16 cellular contexts compared by ENCODE assay signal in genomic region chr1:34889705-34890104, GRCh38. TPM values are rescaled to one million over a fixed set of nuclear protein-coding genes. Genes with fewer than 3 reads are reported as not detected.
A peak's percentile ranks its signal among the peaks of the same experiment; 100 is the strongest.
DNase-seq lines count a peak whose midpoint lies in the region; TF ChIP-seq lines count a peak whose summit lies in the region.
"Had no signal": no experiment of that assay in that cellular context is flagged by ENCODE, and none has a peak within 500 bp of the region (broad histone marks: within the 10 kb centered on the region; RNA-seq: fewer than 3 reads in every experiment).

No MANE protein-coding gene starts in this region.

- H3K4me3 Mint-ChIP-seq in nephron = no peak overlapping the region
- H3K4me3 Mint-ChIP-seq: CD4-positive, CD25-positive, alpha-beta regulatory T cell; CD8-positive, alpha-beta memory T cell had no signal

- H3K36me3 ChIP-seq in HEK293 (ENCODE audit: control insufficient read depth in 2 of 2, insufficient read depth in 1 of 2, low read length in 2 of 2) = no peaks in the 10 kb centered on the region
- H3K36me3 ChIP-seq: BE2C, HAP-1 had no signal

- H3K4me1 Mint-ChIP-seq in nephron = peaks cover 6% of the 10 kb centered on the region

- TF ChIP-seq CTCF in HEK293 (tag by site-specific recombination; IDR thresholded peaks at IDR 0.05) (no peak), fibroblast of the aortic adventitia (IDR thresholded peaks at IDR 0.05; ENCODE audit: insufficient read depth, low read length) (no peak), nephron (IDR thresholded peaks at IDR 0.05; ENCODE audit: unreplicated experiment in 3 of 3) (no peak)

- peaks cover 23% of the 10 kb centered on the region for H3K9me3 Mint-ChIP-seq in nephron

- no peaks in the 10 kb centered on the region for H3K4me1 ChIP-seq in HEK293 (ENCODE audit: control insufficient read depth, insufficient read depth, low read length)
- H3K4me1 ChIP-seq: BE2C, Caco-2 had no signal

- CTCF ChIA-PET in HEK293 (lab: Yijun Ruan, JAX) = interaction anchor here (2.4 kb wide), 1 partner anchor 37 kb away, joined by 7 read pairs; no protein-coding TSS in a partner anchor

- in situ Hi-C loops in SK-MEL-5 (cut with HindIII; ENCODE audit: low pct_unique_long_range_greater_than_20kb, low sequenced_read_pairs) = no loop called here

- peak; percentile 26 for DNase-seq in SK-MEL-5 (ENCODE audit: low read depth, low spot score)
- DNase-seq in fibroblast of the aortic adventitia (ENCODE audit: low read depth) = peak; percentile 14
- DNase-seq in stimulated activated CD4-positive, alpha-beta T cell treated with anti-CD3 and anti-CD28 coated beads, Interleukin-15, amount 100 ng/mL, for 24 hours = no peak
- DNase-seq in LoVo (ENCODE audit: low spot score) = no peak
- DNase-seq in NCI-H1105 treated with DMSO at 0.1 percent for 48 hours (lab: John Stamatoyannopoulos, UW) = no peak
- DNase-seq: ACHN; BE2C; C1 segment of cervical spinal cord; Caco-2; CD4-positive, CD25-positive, alpha-beta regulatory T cell; CD8-positive, alpha-beta memory T cell; GM23248 had no signal

- H3K27ac ChIP-seq in HEK293 (ENCODE audit: extremely low read depth, low read depth, low read length) = no peak overlapping the region
- H3K27ac ChIP-seq: GM23248 had no signal

- H3K36me3 Mint-ChIP-seq in nephron (ENCODE audit: low read depth) = peaks cover 5% of the 10 kb centered on the region
- H3K36me3 Mint-ChIP-seq: CD4-positive, CD25-positive, alpha-beta regulatory T cell had no signal

- H3K27ac Mint-ChIP-seq in nephron = peak overlapping the region; percentile 36 to 67 (median 53)
- H3K27ac Mint-ChIP-seq: CD4-positive, CD25-positive, alpha-beta regulatory T cell; CD8-positive, alpha-beta memory T cell had no signal

- H3K4me3 ChIP-seq in HEK293 (ENCODE audit: low read depth, low read length) = no peak overlapping the region
- no peak overlapping the region for H3K4me3 ChIP-seq in fibroblast of the aortic adventitia (ENCODE audit: low read depth, low read length)
- H3K4me3 ChIP-seq: GM23248, HAP-1 had no signal

- POLR2A ChIA-PET in HEK293 (lab: Yijun Ruan, JAX) = no interaction called here

- H3K9me3 ChIP-seq in HEK293 (ENCODE audit: control insufficient read depth, insufficient read depth, low read depth, low read length) = no peaks in the 10 kb centered on the region
- H3K9me3 ChIP-seq: BE2C, Caco-2, HAP-1 had no signal

- peaks cover 44% of the 10 kb centered on the region for H3K27me3 Mint-ChIP-seq in nephron (ENCODE audit: low read depth)

TF ChIP-seq in HEK293, 187 proteins besides CTCF, POLR2A, EP300 and RAD21:
- TF ChIP-seq WT1 (tag by site-specific recombination; IDR thresholded peaks at IDR 0.05) (no peak), ZBTB20 (tag by site-specific recombination; IDR thresholded peaks at IDR 0.05) (no peak), ZFHX2 (tag by site-specific recombination; conservative IDR thresholded peaks at IDR 0.05) (peak; percentile 53), ZNF610 (tag by site-specific recombination; IDR thresholded peaks at IDR 0.05; ENCODE audit: borderline replicate concordance) (no peak), EGR2 (tag by site-specific recombination; IDR thresholded peaks at IDR 0.05; ENCODE audit: low read depth) (peak; percentile 56), ZNF362 (tag by site-specific recombination; IDR thresholded peaks at IDR 0.05) (no peak), ZNF211 (tag by site-specific recombination; IDR thresholded peaks at IDR 0.05; ENCODE audit: low read depth) (no peak)
- TF ChIP-seq, protein P1, sequence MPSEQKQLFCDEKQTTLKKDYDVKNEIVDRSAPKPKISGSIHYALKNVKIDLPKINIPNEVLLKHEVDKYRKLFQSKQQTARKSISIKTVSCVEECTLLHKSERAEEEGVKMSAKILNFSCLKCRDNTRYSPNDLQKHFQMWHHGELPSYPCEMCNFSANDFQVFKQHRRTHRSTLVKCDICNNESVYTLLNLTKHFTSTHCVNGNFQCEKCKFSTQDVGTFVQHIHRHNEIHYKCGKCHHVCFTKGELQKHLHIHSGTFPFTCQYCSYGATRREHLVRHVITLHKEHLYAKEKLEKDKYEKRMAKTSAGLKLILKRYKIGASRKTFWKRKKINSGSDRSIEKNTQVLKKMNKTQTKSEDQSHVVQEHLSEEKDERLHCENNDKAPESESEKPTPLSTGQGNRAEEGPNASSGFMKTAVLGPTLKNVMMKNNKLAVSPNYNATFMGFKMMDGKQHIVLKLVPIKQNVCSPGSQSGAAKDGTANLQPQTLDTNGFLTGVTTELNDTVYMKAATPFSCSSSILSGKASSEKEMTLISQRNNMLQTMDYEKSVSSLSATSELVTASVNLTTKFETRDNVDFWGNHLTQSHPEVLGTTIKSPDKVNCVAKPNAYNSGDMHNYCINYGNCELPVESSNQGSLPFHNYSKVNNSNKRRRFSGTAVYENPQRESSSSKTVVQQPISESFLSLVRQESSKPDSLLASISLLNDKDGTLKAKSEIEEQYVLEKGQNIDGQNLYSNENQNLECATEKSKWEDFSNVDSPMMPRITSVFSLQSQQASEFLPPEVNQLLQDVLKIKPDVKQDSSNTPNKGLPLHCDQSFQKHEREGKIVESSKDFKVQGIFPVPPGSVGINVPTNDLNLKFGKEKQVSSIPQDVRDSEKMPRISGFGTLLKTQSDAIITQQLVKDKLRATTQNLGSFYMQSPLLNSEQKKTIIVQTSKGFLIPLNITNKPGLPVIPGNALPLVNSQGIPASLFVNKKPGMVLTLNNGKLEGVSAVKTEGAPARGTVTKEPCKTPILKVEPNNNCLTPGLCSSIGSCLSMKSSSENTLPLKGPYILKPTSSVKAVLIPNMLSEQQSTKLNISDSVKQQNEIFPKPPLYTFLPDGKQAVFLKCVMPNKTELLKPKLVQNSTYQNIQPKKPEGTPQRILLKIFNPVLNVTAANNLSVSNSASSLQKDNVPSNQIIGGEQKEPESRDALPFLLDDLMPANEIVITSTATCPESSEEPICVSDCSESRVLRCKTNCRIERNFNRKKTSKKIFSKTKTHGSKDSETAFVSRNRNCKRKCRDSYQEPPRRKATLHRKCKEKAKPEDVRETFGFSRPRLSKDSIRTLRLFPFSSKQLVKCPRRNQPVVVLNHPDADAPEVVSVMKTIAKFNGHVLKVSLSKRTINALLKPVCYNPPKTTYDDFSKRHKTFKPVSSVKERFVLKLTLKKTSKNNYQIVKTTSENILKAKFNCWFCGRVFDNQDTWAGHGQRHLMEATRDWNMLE (tag by site-specific recombination; conservative IDR thresholded peaks at IDR 0.05; ENCODE audit: low read depth) = no peak
TF ChIP-seq in HEK293: peak in this region for 2.

RNA-seq across cellular contexts. Expression of gene SMIM12, which starts 30.2 kb away (rescaled TPM):
- 39.7 and 40.7 TPM in 2 replicates for total RNA-seq in SK-MEL-5 (2014; rRNA removed; shearing (Covaris generic))
- 24.8 and 29.0 TPM in 2 replicates for polyA plus RNA-seq in SK-MEL-5 (2015; cell fraction: cytosol; rRNA removed)
- 13.4 and 15.7 TPM in 2 replicates for polyA plus RNA-seq in SK-MEL-5 (2015; cell fraction: nucleus; rRNA removed)
- 9.7 and 24.9 TPM in 2 replicates for total RNA-seq in fibroblast of the aortic adventitia (ENCODE audit: low replicate concordance)

RNA-seq across cellular contexts. Expression of gene DLGAP3, which starts 39.7 kb away (rescaled TPM):
- 0.35 and 1.8 TPM in 2 replicates for total RNA-seq in SK-MEL-5 (2014; rRNA removed; shearing (Covaris generic))
- 1.3 and 1.5 TPM in 2 replicates for polyA plus RNA-seq in SK-MEL-5 (2015; cell fraction: cytosol; rRNA removed)
- 1.5 and 4.1 TPM in 2 replicates for polyA plus RNA-seq in SK-MEL-5 (2015; cell fraction: nucleus; rRNA removed)
- total RNA-seq in fibroblast of the aortic adventitia (ENCODE audit: low replicate concordance) = not detected in 2 replicates
- total RNA-seq: HT-29 had no signal
- polyA plus RNA-seq: CD8-positive, alpha-beta memory T cell; GM23248 had no signal

Comparison
In these comparisons a context has a peak if more than half of its experiments do, and no peak if none do; other contexts are left out.
1. DNase-seq: peak in SK-MEL-5 (single experiment) and fibroblast of the aortic adventitia (single experiment); none in stimulated activated CD4-positive, alpha-beta T cell treated with anti-CD3 and anti-CD28 coated beads, Interleukin-15, amount 100 ng/mL, for 24 hours (single experiment), LoVo (single experiment) and NCI-H1105 treated with DMSO at 0.1 percent for 48 hours (single experiment).